15 cellular contexts compared by ENCODE assay signal in the genomic region with DNA sequence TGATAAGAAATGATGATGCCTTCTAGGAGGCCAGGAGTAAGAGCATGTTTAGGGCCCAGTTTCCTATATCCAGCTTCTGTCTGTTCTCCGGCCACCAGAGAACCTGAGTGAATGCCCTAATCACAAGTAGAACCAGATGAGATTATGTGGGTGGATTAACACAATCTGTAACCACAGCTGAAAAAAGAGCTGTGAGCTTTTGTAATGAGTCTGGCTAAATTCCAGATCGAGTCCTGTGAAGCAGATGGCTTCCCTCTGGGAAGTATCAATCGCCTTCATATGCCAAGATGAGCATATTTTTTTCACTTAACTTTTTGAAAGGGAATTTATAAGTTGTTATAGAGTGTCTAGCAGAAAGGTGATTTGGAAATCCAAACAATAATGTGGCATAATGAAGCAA.
DNase-seq lines count a peak whose midpoint lies in the region; ATAC-seq and TF ChIP-seq lines count a peak whose summit lies in the region.
"Had no signal": no experiment of that assay in that cellular context is flagged by ENCODE, and none has a peak within 500 bp of the region (broad histone marks: within the 10 kb centered on the region; RNA-seq: fewer than 3 reads in every experiment).

No MANE protein-coding gene starts in this region.

- in situ Hi-C loops in astrocyte of the cerebellum (cut with HindIII; ENCODE audit: low sequenced_read_pairs): no loop called here

- H3K27me3 Mint-ChIP-seq in T-helper 17 cell: no peaks in the 10 kb centered on the region

- no peaks in the 10 kb centered on the region for H3K9me3 ChIP-seq in T-helper 17 cell (ENCODE audit: control insufficient read depth, low read length, poor library complexity, severe bottlenecking)
- H3K9me3 ChIP-seq: adrenal gland, Caco-2, thoracic aorta had no signal

- ATAC-seq in T-helper 17 cell (no peak), left colon (no peak), GM21786 (IDR thresholded peaks at IDR 0.05; ENCODE audit: unreplicated experiment) (no peak)

- no peak for TF ChIP-seq CTCF in astrocyte of the cerebellum (IDR thresholded peaks at IDR 0.05; ENCODE audit: low read depth, low read length, missing control alignments)

- intact Hi-C loops in left colon (cut with DNase I, micrococcal nuclease): no loop called here

- no peak overlapping the region for H3K4me3 Mint-ChIP-seq in T-helper 17 cell
- H3K4me3 Mint-ChIP-seq: mesothelial cell of epicardium had no signal

- H3K27ac Mint-ChIP-seq in T-helper 17 cell: no peak overlapping the region
- H3K27ac Mint-ChIP-seq: mesothelial cell of epicardium had no signal

- H3K4me1 Mint-ChIP-seq in T-helper 17 cell: no peaks in the 10 kb centered on the region
- H3K4me1 Mint-ChIP-seq: mesothelial cell of epicardium had no signal

- peak; percentile 25 for DNase-seq in EH (ENCODE audit: low read depth)
- peak; percentile 70 for DNase-seq in NCI-H146 (lab: John Stamatoyannopoulos, UW)
- peak; percentile 15 for DNase-seq in astrocyte of the cerebellum (ENCODE audit: low read depth)
- DNase-seq in myocyte (ENCODE audit: low read depth): peak; percentile 47
- DNase-seq in T-helper 17 cell: no peak
- no peak for DNase-seq in left colon
- DNase-seq in NCI-H2227 treated with DMSO at 0.1 percent for 48 hours (lab: John Stamatoyannopoulos, UW): no peak
- DNase-seq: adrenal gland; Caco-2; effector memory CD4-positive, alpha-beta T cell; NCI-H187 treated with DMSO at 0.1 percent for 48 hours; retina had no signal

- no peak overlapping the region for H3K4me3 ChIP-seq in astrocyte of the cerebellum (ENCODE audit: low read depth, low read length)
- H3K4me3 ChIP-seq: adrenal gland, thoracic aorta had no signal

- H3K36me3 Mint-ChIP-seq in T-helper 17 cell (ENCODE audit: low read depth): peaks cover 14% of the 10 kb centered on the region

Comparison
In these comparisons a context has a peak if more than half of its experiments do, and no peak if none do; other contexts are left out.
1. DNase-seq: peak in EH (single experiment), NCI-H146 (single experiment), astrocyte of the cerebellum (single experiment) and myocyte (single experiment); none in T-helper 17 cell (0 of 3), left colon (0 of 2) and NCI-H2227 treated with DMSO at 0.1 percent for 48 hours (single experiment).